ENCODE assay signal across 12 cellular contexts in the genomic region with DNA sequence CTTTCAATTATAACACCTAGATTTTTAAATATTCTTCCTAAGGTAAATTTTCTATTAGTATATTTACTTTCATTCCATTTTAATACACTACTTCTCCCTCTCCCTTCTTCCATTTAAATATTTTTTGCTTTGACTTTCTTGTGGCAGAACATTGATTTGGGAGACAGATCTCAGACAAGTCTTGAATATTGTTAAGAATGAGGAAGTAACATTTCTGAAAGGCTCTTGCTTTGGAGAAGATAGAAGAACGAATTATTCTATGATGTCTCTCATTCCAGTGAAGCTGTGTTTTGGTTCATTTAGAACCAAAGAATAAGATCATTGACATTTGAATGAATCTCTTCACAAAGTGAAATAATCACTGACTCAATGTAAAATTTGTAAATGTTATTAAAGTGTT. TPM values are rescaled to one million over a fixed set of nuclear protein-coding genes. Genes with fewer than 3 reads are reported as not detected.
DNase-seq lines count a peak whose midpoint lies in the region; ATAC-seq and TF ChIP-seq lines count a peak whose summit lies in the region.
"Had no signal": no experiment of that assay in that cellular context is flagged by ENCODE, and none has a peak within 500 bp of the region (broad histone marks: within the 10 kb centered on the region; RNA-seq: fewer than 3 reads in every experiment).

No MANE protein-coding gene starts in this region.

- peaks cover 29% of the 10 kb centered on the region for H3K4me1 ChIP-seq in CD4-positive, alpha-beta memory T cell (ENCODE audit: insufficient read depth, low read length)
- H3K4me1 ChIP-seq in HUES6 (ENCODE audit: control insufficient read depth, insufficient read depth, low read length): peaks cover 9% of the 10 kb centered on the region; the same call in 1 of the 2 replicates

- DNase-seq in CD4-positive, alpha-beta memory T cell: no peak
- no peak for DNase-seq in activated CD8-positive, alpha-beta T cell treated with anti-CD3 and anti-CD28 coated beads for 36 hours
- no peak for DNase-seq in mesothelial cell of epicardium (ENCODE audit: low spot score in 2 of 2, unreplicated experiment in 2 of 2)
- no peak for DNase-seq in stimulated activated CD4-positive, alpha-beta T cell treated with anti-CD3 and anti-CD28 coated beads, Interleukin-15, amount 100 ng/mL, for 24 hours
- DNase-seq in epidermal melanocyte (ENCODE audit: insufficient read length, low spot score): no peak
- no peak for DNase-seq in AG20443 (ENCODE audit: low spot score)
- DNase-seq: kidney glomerular epithelial cell, NCI-H1417, small intestine, substantia nigra had no signal

- intact Hi-C loops in CD4-positive, alpha-beta memory T cell (cut with micrococcal nuclease): loop anchor here (10.0 kb wide), 1 partner anchor 222 kb away; no protein-coding TSS in a partner anchor
- intact Hi-C loops in activated CD8-positive, alpha-beta T cell treated with anti-CD3 and anti-CD28 coated beads for 36 hours (cut with micrococcal nuclease): no loop called here

- H3K36me3 Mint-ChIP-seq in CD4-positive, alpha-beta memory T cell: peaks cover 0 to 15% of the 10 kb centered on the region in 2 donors
- peaks cover 28% of the 10 kb centered on the region for H3K36me3 Mint-ChIP-seq in activated CD8-positive, alpha-beta T cell treated with anti-CD3 and anti-CD28 coated beads for 36 hours (ENCODE audit: low read depth)
- no peaks in the 10 kb centered on the region for H3K36me3 Mint-ChIP-seq in mesothelial cell of epicardium

- peak overlapping the region in 2 of 7 donors; percentile 33 to 38 for H3K27ac Mint-ChIP-seq in CD4-positive, alpha-beta memory T cell
- H3K27ac Mint-ChIP-seq in activated CD8-positive, alpha-beta T cell treated with anti-CD3 and anti-CD28 coated beads for 36 hours: peak overlapping the region; percentile 68
- peak overlapping the region; percentile 87 for H3K27ac Mint-ChIP-seq in mesothelial cell of epicardium

- TF ChIP-seq CTCF in activated CD8-positive, alpha-beta T cell treated with anti-CD3 and anti-CD28 coated beads for 36 hours (IDR thresholded peaks at IDR 0.05): no peak
- TF ChIP-seq CTCF in mesothelial cell of epicardium (IDR thresholded peaks at IDR 0.05; ENCODE audit: unreplicated experiment): no peak

- no peaks in the 10 kb centered on the region for H3K9me3 ChIP-seq in CD4-positive, alpha-beta memory T cell (ENCODE audit: control insufficient read depth in 1 of 2, low read length in 2 of 2)
- no peaks in the 10 kb centered on the region for H3K9me3 ChIP-seq in HUES6 (ENCODE audit: control insufficient read depth, insufficient read depth, low read depth, low read length)

- H3K36me3 ChIP-seq in CD4-positive, alpha-beta memory T cell (ENCODE audit: insufficient read depth, low read length): no peaks in the 10 kb centered on the region
- peaks cover 45% of the 10 kb centered on the region for H3K36me3 ChIP-seq in HUES6 (ENCODE audit: control insufficient read depth, insufficient read depth, low read length)

- no peaks in the 10 kb centered on the region for H3K9me3 Mint-ChIP-seq in CD4-positive, alpha-beta memory T cell
- no peaks in the 10 kb centered on the region for H3K9me3 Mint-ChIP-seq in activated CD8-positive, alpha-beta T cell treated with anti-CD3 and anti-CD28 coated beads for 36 hours
- no peaks in the 10 kb centered on the region for H3K9me3 Mint-ChIP-seq in mesothelial cell of epicardium

- no peaks in the 10 kb centered on the region for H3K27me3 Mint-ChIP-seq in CD4-positive, alpha-beta memory T cell
- H3K27me3 Mint-ChIP-seq in activated CD8-positive, alpha-beta T cell treated with anti-CD3 and anti-CD28 coated beads for 36 hours: no peaks in the 10 kb centered on the region
- no peaks in the 10 kb centered on the region for H3K27me3 Mint-ChIP-seq in mesothelial cell of epicardium (ENCODE audit: low read depth)

- peak overlapping the region; percentile 22 to 81 (median 50) for H3K4me3 Mint-ChIP-seq in CD4-positive, alpha-beta memory T cell
- H3K4me3 Mint-ChIP-seq in activated CD8-positive, alpha-beta T cell treated with anti-CD3 and anti-CD28 coated beads for 36 hours: peak overlapping the region; percentile 94
- H3K4me3 Mint-ChIP-seq in mesothelial cell of epicardium: peak overlapping the region; percentile 34

- H3K4me3 ChIP-seq in CD4-positive, alpha-beta memory T cell (ENCODE audit: low read length in 2 of 2): no peak overlapping the region
- peak overlapping the region; percentile 85; the same call in 1 of the 2 replicates for H3K4me3 ChIP-seq in HUES6 (ENCODE audit: low read depth, low read length)

- no peak for ATAC-seq in activated CD8-positive, alpha-beta T cell treated with anti-CD3 and anti-CD28 coated beads for 36 hours
- no peak for ATAC-seq in HG03159 (IDR thresholded peaks at IDR 0.05; ENCODE audit: unreplicated experiment)

- CTCF ChIA-PET in CD4-positive, alpha-beta memory T cell (lab: Charles Lee; ENCODE audit: partially characterized antibody): interaction anchor here (1.1 kb wide), 1 partner anchor 13 kb away, joined by 3 read pairs; no protein-coding TSS in a partner anchor
- CTCF ChIA-PET in activated CD8-positive, alpha-beta T cell treated with anti-CD3 and anti-CD28 coated beads for 36 hours (lab: Charles Lee): interaction anchor here (1.4 to 2.1 kb wide), 3 partner anchors 72 to 73 kb away, joined by 3 to 5 read pairs (median 5); no protein-coding TSS in a partner anchor

- peaks cover 26 to 43% (median 35%) of the 10 kb centered on the region in 4 donors for H3K4me1 Mint-ChIP-seq in CD4-positive, alpha-beta memory T cell
- H3K4me1 Mint-ChIP-seq in activated CD8-positive, alpha-beta T cell treated with anti-CD3 and anti-CD28 coated beads for 36 hours (ENCODE audit: low read depth): peaks cover 24% of the 10 kb centered on the region
- peaks cover 26% of the 10 kb centered on the region for H3K4me1 Mint-ChIP-seq in mesothelial cell of epicardium

- no peaks in the 10 kb centered on the region for H3K27me3 ChIP-seq in CD4-positive, alpha-beta memory T cell (ENCODE audit: insufficient read depth, low read length)
- no peaks in the 10 kb centered on the region for H3K27me3 ChIP-seq in HUES6 (ENCODE audit: control insufficient read depth, insufficient read depth, low read length)

- POLR2A ChIA-PET in CD4-positive, alpha-beta memory T cell (lab: Charles Lee; ENCODE audit: partially characterized antibody): interaction anchor here (2.0 to 3.0 kb wide), 2 partner anchors 74 to 187 kb away, joined by 6 to 52 read pairs; a partner anchor contains a TSS
- POLR2A ChIA-PET in activated CD8-positive, alpha-beta T cell treated with anti-CD3 and anti-CD28 coated beads for 36 hours (lab: Charles Lee): interaction anchor here (0.7 to 3.4 kb wide), 7 partner anchors 8 to 122 kb away, joined by 3 to 21 read pairs (median 7); a partner anchor contains a TSS

- no peak overlapping the region for H3K27ac ChIP-seq in CD4-positive, alpha-beta memory T cell (ENCODE audit: low read depth, low read length)
- H3K27ac ChIP-seq in HUES6 (ENCODE audit: low read depth, low read length): no peak overlapping the region

- H3K9ac ChIP-seq in HUES6 (ENCODE audit: low read length): no peak overlapping the region

RNA-seq across cellular contexts. Expression of a gene that starts 2.4 kb away (rescaled TPM):
- 10 to 100 TPM; 63.4 to 67.0 TPM for total RNA-seq in CD4-positive, alpha-beta memory T cell
- 10 to 100 TPM in 1 of 2 donors, 1 to 10 TPM in 1; 7.9 to 11.6 TPM for polyA plus RNA-seq in CD4-positive, alpha-beta memory T cell
- total RNA-seq in activated CD8-positive, alpha-beta T cell treated with anti-CD3 and anti-CD28 coated beads for 36 hours: 100 to 1,000 TPM; 181 to 186 TPM
- total RNA-seq in mesothelial cell of epicardium: 123 to 140 TPM (median 129 TPM) in 3 replicates

Comparison
In these comparisons a context has a peak if more than half of its experiments do, and no peak if none do; other contexts are left out.
1. H3K4me3 Mint-ChIP-seq: peak in every context shown above with its lines; median percentile 94 in activated CD8-positive, alpha-beta T cell treated with anti-CD3 and anti-CD28 coated beads for 36 hours; 50 in CD4-positive, alpha-beta memory T cell; 34 in mesothelial cell of epicardium.